8 cellular contexts compared by ENCODE assay signal in genomic region chr7:151851160-151851751, GRCh38. TPM values are rescaled to one million over a fixed set of nuclear protein-coding genes. Genes with fewer than 3 reads are reported as not detected.
DNase-seq lines count a peak whose midpoint lies in the region; ATAC-seq, FAIRE-seq and TF ChIP-seq lines count a peak whose summit lies in the region.

No MANE protein-coding gene starts in this region.

- CTCF ChIA-PET in activated naive CD4-positive, alpha-beta T cell treated with anti-CD3 and anti-CD28 coated beads, Interleukin-2, amount 10 ng/mL, durations not matched to agents 7 days and 5 days (lab: Charles Lee), result interaction anchor here (1.4 kb wide), 1 partner anchor 9 kb away, joined by 3 read pairs; no protein-coding TSS in a partner anchor

- H3K36me3 Mint-ChIP-seq in activated naive CD4-positive, alpha-beta T cell treated with anti-CD3 and anti-CD28 coated beads, Interleukin-2, amount 10 ng/mL, durations not matched to agents 7 days and 5 days, result no peaks in the 10 kb centered on the region

- peak; percentile 46 for ATAC-seq in left lobe of liver
- ATAC-seq in aorta (ENCODE audit: low FRiP score), result peak; percentile 47
- no peak for ATAC-seq in HG03280 (IDR thresholded peaks at IDR 0.05; ENCODE audit: unreplicated experiment)
- ATAC-seq in HG02870 (IDR thresholded peaks at IDR 0.05; ENCODE audit: unreplicated experiment), result no peak

- peak; percentile 88 for DNase-seq in GF-D8 (lab: John Stamatoyannopoulos, UW)
- DNase-seq in HT-29 (ENCODE audit: low spot score), result peak; percentile 36
- DNase-seq in activated naive CD4-positive, alpha-beta T cell treated with anti-CD3 and anti-CD28 coated beads, Interleukin-2, amount 10 ng/mL, durations not matched to agents 7 days and 5 days, result peak; percentile 35
- DNase-seq in left lobe of liver (ENCODE audit: low spot score), result no peak
- peak; percentile 73 to 80 for DNase-seq in aorta
- DNase-seq in D721Med (ENCODE audit: insufficient read length, low spot score), result no peak

- no peaks in the 10 kb centered on the region for H3K27me3 ChIP-seq in aorta (ENCODE audit: control insufficient read depth in 1 of 2, insufficient read depth in 2 of 2, low read length in 1 of 2)

- peak overlapping the region; percentile 9 for H3K4me3 Mint-ChIP-seq in activated naive CD4-positive, alpha-beta T cell treated with anti-CD3 and anti-CD28 coated beads, Interleukin-2, amount 10 ng/mL, durations not matched to agents 7 days and 5 days

- no peaks in the 10 kb centered on the region for H3K9me3 ChIP-seq in aorta (ENCODE audit: control insufficient read depth, low read length)

- H3K27ac Mint-ChIP-seq in activated naive CD4-positive, alpha-beta T cell treated with anti-CD3 and anti-CD28 coated beads, Interleukin-2, amount 10 ng/mL, durations not matched to agents 7 days and 5 days, result no peak overlapping the region

- FAIRE-seq in D721Med (lab: Jason Lieb, UNC), result no peak

- H3K4me1 ChIP-seq in aorta (ENCODE audit: control insufficient read depth in 1 of 2, insufficient read depth in 2 of 2, low read length in 2 of 2), result no peaks in the 10 kb centered on the region

- no peak for TF ChIP-seq CTCF in D721Med (IDR thresholded peaks at IDR 0.05; ENCODE audit: insufficient read depth, missing control alignments)

- 23 to 24% methylated on average over 16 of the region's 16 CpGs for WGBS in aorta, 2 donors

- H3K9me3 Mint-ChIP-seq in activated naive CD4-positive, alpha-beta T cell treated with anti-CD3 and anti-CD28 coated beads, Interleukin-2, amount 10 ng/mL, durations not matched to agents 7 days and 5 days, result no peaks in the 10 kb centered on the region

- H3K4me1 Mint-ChIP-seq in activated naive CD4-positive, alpha-beta T cell treated with anti-CD3 and anti-CD28 coated beads, Interleukin-2, amount 10 ng/mL, durations not matched to agents 7 days and 5 days, result peaks cover 15% of the 10 kb centered on the region

- no peaks in the 10 kb centered on the region for H3K27me3 Mint-ChIP-seq in activated naive CD4-positive, alpha-beta T cell treated with anti-CD3 and anti-CD28 coated beads, Interleukin-2, amount 10 ng/mL, durations not matched to agents 7 days and 5 days

- no peaks in the 10 kb centered on the region for H3K36me3 ChIP-seq in aorta (ENCODE audit: control insufficient read depth in 1 of 2, insufficient read depth in 2 of 2, low read length in 1 of 2)

- intact Hi-C loops in aorta (cut with DNase I), result no loop called here

- peak overlapping the region in 1 of 2 donors; percentile 11 for H3K4me3 ChIP-seq in aorta (ENCODE audit: low read length in 2 of 2)

- no peak overlapping the region for H3K27ac ChIP-seq in aorta (ENCODE audit: low read depth in 1 of 2, low read length in 2 of 2)

RNA-seq across cellular contexts. Expression of gene PRKAG2, which starts 25.7 kb away (rescaled TPM):
- 5.0 and 5.4 TPM in 2 replicates for total RNA-seq in HT-29 (2014; rRNA removed; shearing (Covaris generic))
- total RNA-seq in left lobe of liver (43.4 TPM), aorta (10 to 100 TPM; 52.3 to 69.9 TPM)
- 10 to 100 TPM; 34.0 to 52.8 TPM for polyA plus RNA-seq in aorta

Comparison
In these comparisons a context has a peak if more than half of its experiments do, and no peak if none do; other contexts are left out.
1. DNase-seq: peak in GF-D8 (single experiment), HT-29 (single experiment), activated naive CD4-positive, alpha-beta T cell treated with anti-CD3 and anti-CD28 coated beads, Interleukin-2, amount 10 ng/mL, durations not matched to agents 7 days and 5 days (single experiment) and aorta (2 of 2); none in left lobe of liver (single experiment) and D721Med (single experiment).
2. ATAC-seq: peak in left lobe of liver (single experiment) and aorta (single experiment); none in HG03280 (single experiment) and HG02870 (single experiment).